ENCODE assay signal across 9 cellular contexts in the genomic region with DNA sequence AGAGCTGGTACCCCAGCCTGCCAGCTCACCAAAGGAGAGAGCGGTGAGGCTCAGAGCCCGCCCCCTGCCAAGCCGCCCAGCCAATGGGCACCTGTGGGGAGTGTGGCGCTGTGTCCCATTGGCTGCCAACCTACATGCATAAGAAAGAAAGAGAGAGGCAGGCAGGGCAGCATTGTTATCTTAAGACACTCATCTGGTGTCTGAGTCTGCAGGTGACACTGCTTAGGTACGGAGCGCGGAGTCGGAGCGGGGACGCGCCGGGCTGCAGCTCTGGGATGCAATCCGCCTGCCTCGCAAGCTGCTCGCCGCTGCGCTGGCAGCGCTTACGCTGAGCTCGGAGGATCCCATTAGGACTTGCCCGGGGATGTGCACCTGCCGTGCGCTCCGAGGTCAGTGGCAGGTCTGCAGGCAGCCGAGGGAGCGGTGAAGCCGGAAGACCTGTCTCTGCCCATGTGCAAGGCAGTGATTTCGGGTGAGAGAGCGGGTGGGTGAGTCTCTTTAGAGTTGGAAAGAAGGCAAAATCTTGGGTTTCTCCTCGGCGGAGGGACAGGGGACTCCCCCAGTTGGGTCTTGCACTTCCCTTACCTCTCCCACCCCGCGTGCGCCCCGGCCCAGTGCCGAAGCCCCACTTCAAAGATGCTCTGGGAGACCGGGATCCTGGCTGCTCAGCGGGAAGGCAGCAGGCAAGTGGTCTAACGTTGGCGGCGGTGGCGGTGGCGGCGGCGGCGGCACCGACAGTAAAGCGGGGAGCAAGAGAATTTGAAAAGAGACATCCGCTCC. TPM values are rescaled to one million over a fixed set of nuclear protein-coding genes. Genes with fewer than 3 reads are reported as not detected.
DNase-seq lines count a peak whose midpoint lies in the region; ATAC-seq and TF ChIP-seq lines count a peak whose summit lies in the region.
"Had no signal": no experiment of that assay in that cellular context is flagged by ENCODE, and none has a peak within 500 bp of the region (broad histone marks: within the 10 kb centered on the region; RNA-seq: fewer than 3 reads in every experiment).

A gene with protein sequence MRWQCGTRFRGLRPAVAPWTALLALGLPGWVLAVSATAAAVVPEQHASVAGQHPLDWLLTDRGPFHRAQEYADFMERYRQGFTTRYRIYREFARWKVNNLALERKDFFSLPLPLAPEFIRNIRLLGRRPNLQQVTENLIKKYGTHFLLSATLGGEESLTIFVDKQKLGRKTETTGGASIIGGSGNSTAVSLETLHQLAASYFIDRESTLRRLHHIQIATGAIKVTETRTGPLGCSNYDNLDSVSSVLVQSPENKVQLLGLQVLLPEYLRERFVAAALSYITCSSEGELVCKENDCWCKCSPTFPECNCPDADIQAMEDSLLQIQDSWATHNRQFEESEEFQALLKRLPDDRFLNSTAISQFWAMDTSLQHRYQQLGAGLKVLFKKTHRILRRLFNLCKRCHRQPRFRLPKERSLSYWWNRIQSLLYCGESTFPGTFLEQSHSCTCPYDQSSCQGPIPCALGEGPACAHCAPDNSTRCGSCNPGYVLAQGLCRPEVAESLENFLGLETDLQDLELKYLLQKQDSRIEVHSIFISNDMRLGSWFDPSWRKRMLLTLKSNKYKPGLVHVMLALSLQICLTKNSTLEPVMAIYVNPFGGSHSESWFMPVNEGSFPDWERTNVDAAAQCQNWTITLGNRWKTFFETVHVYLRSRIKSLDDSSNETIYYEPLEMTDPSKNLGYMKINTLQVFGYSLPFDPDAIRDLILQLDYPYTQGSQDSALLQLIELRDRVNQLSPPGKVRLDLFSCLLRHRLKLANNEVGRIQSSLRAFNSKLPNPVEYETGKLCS (plus strand): TSS at position 203 of the 780 bp plus-strand sequence. CDS start 58,919 bp downstream, outside the sequence.

- H3K27me3 ChIP-seq in MG63, result peaks cover 67% of the 10 kb centered on the region
- peaks cover 94% of the 10 kb centered on the region for H3K27me3 ChIP-seq in smooth muscle cell (ENCODE audit: low read depth)

- no peaks in the 10 kb centered on the region for H3K79me2 ChIP-seq in smooth muscle cell (ENCODE audit: low read depth)

- TF ChIP-seq POLR2A in erythroblast (IDR thresholded peaks at IDR 0.05; ENCODE audit: low read length), result no peak

- no peak within 1 kb of the TSS for H3K9ac ChIP-seq in smooth muscle cell (ENCODE audit: low read depth)

- DNase-seq in activated CD8-positive, alpha-beta memory T cell treated with anti-CD3 and anti-CD28 coated beads, Interleukin-2, amount 50 U/mL, for 48 hours, result peak; percentile 48
- DNase-seq in activated CD8-positive, alpha-beta memory T cell treated with anti-CD3 and anti-CD28 coated beads, Interleukin-2, amount 10 ng/mL, durations not matched to agents 7 days and 5 days, result no peak
- DNase-seq in MG63 (peak; percentile 37), amygdala (lab: John Stamatoyannopoulos, UW) (peak in 54 of 56 donors; percentile 32 to 93 (median 82)), smooth muscle cell (lab: John Stamatoyannopoulos, UW; ENCODE audit: unreplicated experiment) (no peak), erythroblast (lab: John Stamatoyannopoulos, UW) (no peak)

- TF ChIP-seq CTCF in smooth muscle cell (IDR thresholded peaks at IDR 0.05; ENCODE audit: borderline replicate concordance, insufficient read depth, poor library complexity, severe bottlenecking), result no peak

- H3F3A ChIP-seq in smooth muscle cell (ENCODE audit: low read depth), result no peaks in the 10 kb centered on the region

- no peaks in the 10 kb centered on the region for H3K4me1 Mint-ChIP-seq in activated CD8-positive, alpha-beta memory T cell treated with anti-CD3 and anti-CD28 coated beads, Interleukin-2, amount 10 ng/mL, durations not matched to agents 7 days and 5 days

- H3K27ac Mint-ChIP-seq in activated CD8-positive, alpha-beta memory T cell treated with anti-CD3 and anti-CD28 coated beads, Interleukin-2, amount 10 ng/mL, durations not matched to agents 7 days and 5 days, result no peak within 1 kb of the TSS

- no peak within 1 kb of the TSS for H2AFZ ChIP-seq in smooth muscle cell (ENCODE audit: low read depth)

- no peak within 1 kb of the TSS for H3K27ac ChIP-seq in smooth muscle cell (ENCODE audit: low read depth)

- H3K4me3 ChIP-seq in MG63 (peak within 1 kb of the TSS; percentile 20), iPS-11a (ENCODE audit: low read depth, low read length) (peak within 1 kb of the TSS; percentile 44), smooth muscle cell (peak within 1 kb of the TSS; percentile 45)

- no peaks in the 10 kb centered on the region for H3K9me3 Mint-ChIP-seq in activated CD8-positive, alpha-beta memory T cell treated with anti-CD3 and anti-CD28 coated beads, Interleukin-2, amount 10 ng/mL, durations not matched to agents 7 days and 5 days (ENCODE audit: low read depth)

- WGBS in smooth muscle cell (ENCODE audit: low lambda C conversion rate), result 4% methylated on average over 42 of the region's 49 CpGs

- no peaks in the 10 kb centered on the region for H3K36me3 Mint-ChIP-seq in activated CD8-positive, alpha-beta memory T cell treated with anti-CD3 and anti-CD28 coated beads, Interleukin-2, amount 10 ng/mL, durations not matched to agents 7 days and 5 days

- peak within 1 kb of the TSS; percentile 83 for H3K4me2 ChIP-seq in smooth muscle cell

- H3K9me3 ChIP-seq in MG63 (no peaks in the 10 kb centered on the region), smooth muscle cell (replicated peaks; ENCODE audit: low read depth) (no peaks in the 10 kb centered on the region)
- H3K9me3 ChIP-seq: Caco-2 had no signal

- no peaks in the 10 kb centered on the region for H3K4me1 ChIP-seq in smooth muscle cell (ENCODE audit: low read depth)
- H3K4me1 ChIP-seq: Caco-2 had no signal

- no peak within 1 kb of the TSS for H3K4me3 Mint-ChIP-seq in activated CD8-positive, alpha-beta memory T cell treated with anti-CD3 and anti-CD28 coated beads, Interleukin-2, amount 10 ng/mL, durations not matched to agents 7 days and 5 days

- H3K27me3 Mint-ChIP-seq in activated CD8-positive, alpha-beta memory T cell treated with anti-CD3 and anti-CD28 coated beads, Interleukin-2, amount 10 ng/mL, durations not matched to agents 7 days and 5 days, result peaks cover under 1% of the 10 kb centered on the region

- H3K36me3 ChIP-seq in MG63 (no peaks in the 10 kb centered on the region), smooth muscle cell (ENCODE audit: low read depth) (no peaks in the 10 kb centered on the region)

- no peaks in the 10 kb centered on the region for H4K20me1 ChIP-seq in smooth muscle cell (ENCODE audit: low read depth)

- CTCF ChIA-PET in activated CD8-positive, alpha-beta memory T cell treated with anti-CD3 and anti-CD28 coated beads, Interleukin-2, amount 10 ng/mL, durations not matched to agents 7 days and 5 days (lab: Charles Lee), result interaction anchor here (1.3 kb wide), 1 partner anchor 11 kb away, joined by 3 read pairs; no protein-coding TSS in a partner anchor

- no peak for ATAC-seq in activated CD8-positive, alpha-beta memory T cell treated with anti-CD3 and anti-CD28 coated beads, Interleukin-2, amount 10 ng/mL, durations not matched to agents 7 days and 5 days
- no peak for ATAC-seq in GM21717 (IDR thresholded peaks at IDR 0.05; ENCODE audit: unreplicated experiment)

RNA-seq across cellular contexts. Expression of the gene that starts here (rescaled TPM):
- total RNA-seq in activated CD8-positive, alpha-beta memory T cell treated with anti-CD3 and anti-CD28 coated beads, Interleukin-2, amount 10 ng/mL, durations not matched to agents 7 days and 5 days, result not detected
- total RNA-seq in MG63 (2014; rRNA removed; shearing (Covaris generic); ENCODE audit: low replicate concordance), result not detected in 2 replicates
- 0.72 TPM in 1 of 2 replicates, not detected in the other for total RNA-seq in smooth muscle cell
- polyA plus RNA-seq in smooth muscle cell, result not detected in 2 replicates
- total RNA-seq: Caco-2 had no signal

Comparison
In these comparisons a context has a peak if more than half of its experiments do, and no peak if none do; other contexts are left out.
1. DNase-seq: peak in activated CD8-positive, alpha-beta memory T cell treated with anti-CD3 and anti-CD28 coated beads, Interleukin-2, amount 50 U/mL, for 48 hours (single experiment) and amygdala (54 of 56); none in activated CD8-positive, alpha-beta memory T cell treated with anti-CD3 and anti-CD28 coated beads, Interleukin-2, amount 10 ng/mL, durations not matched to agents 7 days and 5 days (single experiment), smooth muscle cell (single experiment) and erythroblast (0 of 2).
2. Peak in DNase-seq and H3K4me3 ChIP-seq in MG63; RNA of the gene not detected or under 1 TPM.
3. Peak in every context shown above with its lines, with median percentiles within 50 percentile points of each other: H3K4me3 ChIP-seq.